Comparison of ENCODE assay signal across 13 cellular contexts in the genomic region with DNA sequence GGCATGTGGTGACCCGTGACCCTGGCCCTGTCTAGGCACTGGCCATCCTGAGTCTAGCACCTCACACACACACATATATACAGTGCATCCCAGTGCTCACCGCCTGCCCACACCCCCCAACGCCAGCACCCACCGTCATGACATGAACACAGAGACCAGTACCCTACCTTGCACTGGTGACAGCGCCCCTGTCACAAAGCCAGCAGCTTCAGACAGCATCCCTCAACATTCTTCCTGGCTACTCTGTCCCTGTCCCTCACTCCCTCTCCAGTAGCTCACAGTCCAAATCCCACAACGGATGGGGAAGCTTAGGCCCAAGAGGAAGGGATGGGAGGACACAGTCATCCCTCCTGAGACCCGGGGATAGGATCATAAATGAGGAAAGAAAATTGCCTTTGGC. TPM values are rescaled to one million over a fixed set of nuclear protein-coding genes. Genes with fewer than 3 reads are reported as not detected.
DNase-seq lines count a peak whose midpoint lies in the region; ATAC-seq and TF ChIP-seq lines count a peak whose summit lies in the region.
"Had no signal": no experiment of that assay in that cellular context is flagged by ENCODE, and none has a peak within 500 bp of the region (broad histone marks: within the 10 kb centered on the region; RNA-seq: fewer than 3 reads in every experiment).

No MANE protein-coding gene starts in this region.

- no peak overlapping the region for H3K4me3 Mint-ChIP-seq in endothelial cell (ENCODE audit: unreplicated experiment)
- peak overlapping the region in 8 of 10 donors; percentile 24 to 68 (median 50) for H3K4me3 Mint-ChIP-seq in naive thymus-derived CD4-positive, alpha-beta T cell
- H3K4me3 Mint-ChIP-seq: activated CD4-positive, alpha-beta T cell treated with anti-CD3 and anti-CD28 coated beads, Interleukin-2, amount 10 ng/mL, durations not matched to agents 24 days and 14 days had no signal

- H3K27me3 Mint-ChIP-seq in endothelial cell (ENCODE audit: unreplicated experiment): peaks cover 8% of the 10 kb centered on the region
- peaks cover 0 to 23% (median 0%) of the 10 kb centered on the region in 5 donors for H3K27me3 Mint-ChIP-seq in naive thymus-derived CD4-positive, alpha-beta T cell

- intact Hi-C loops in naive thymus-derived CD4-positive, alpha-beta T cell (cut with micrococcal nuclease): loop anchor here in 1 of 2 donors (2.0 kb wide), 1 partner anchor 18 kb away; no protein-coding TSS in a partner anchor

- TF ChIP-seq CTCF in RWPE1 (conservative IDR thresholded peaks at IDR 0.05; ENCODE audit: low read depth) (no peak), endothelial cell (IDR thresholded peaks at IDR 0.05; ENCODE audit: unreplicated experiment) (no peak)

- H3K27me3 ChIP-seq in naive thymus-derived CD4-positive, alpha-beta T cell (ENCODE audit: control insufficient read depth in 2 of 2, insufficient read depth in 2 of 2, low read length in 2 of 2): no peaks in the 10 kb centered on the region
- no peaks in the 10 kb centered on the region for H3K27me3 ChIP-seq in thymus (ENCODE audit: control insufficient read depth, insufficient read depth)
- H3K27me3 ChIP-seq: pancreas had no signal

- H3K27ac ChIP-seq in RWPE1 (peak overlapping the region; percentile 98), thymus (ENCODE audit: low read depth) (peak overlapping the region; percentile 20)
- H3K27ac ChIP-seq in naive thymus-derived CD4-positive, alpha-beta T cell (ENCODE audit: low read depth, low read length): no peak overlapping the region

- no peaks in the 10 kb centered on the region for H3K36me3 ChIP-seq in naive thymus-derived CD4-positive, alpha-beta T cell (ENCODE audit: control insufficient read depth in 2 of 3, insufficient read depth in 3 of 3, low read length in 3 of 3)
- no peaks in the 10 kb centered on the region for H3K36me3 ChIP-seq in thymus (ENCODE audit: control insufficient read depth, insufficient read depth)
- H3K36me3 ChIP-seq: pancreas had no signal

- POLR2A ChIA-PET in RWPE1 (lab: Yijun Ruan, JAX; ENCODE audit: low non-redundant PET): interaction anchor here (0.7 kb wide), 1 partner anchor 546 kb away, joined by 6 read pairs; no protein-coding TSS in a partner anchor
- POLR2A ChIA-PET in naive thymus-derived CD4-positive, alpha-beta T cell (lab: Charles Lee): no interaction called here

- H3K4me1 Mint-ChIP-seq in endothelial cell (ENCODE audit: unreplicated experiment): peaks cover 35% of the 10 kb centered on the region
- H3K4me1 Mint-ChIP-seq in naive thymus-derived CD4-positive, alpha-beta T cell: peaks cover 12 to 64% (median 51%) of the 10 kb centered on the region in 7 donors

- ATAC-seq in naive thymus-derived CD4-positive, alpha-beta T cell: no peak
- ATAC-seq: activated naive CD4-positive, alpha-beta T cell treated with anti-CD3 and anti-CD28 coated beads, Interleukin-2, amount 50 U/mL, for 72 hours; pancreas had no signal

- no peak for DNase-seq in RWPE1 (ENCODE audit: low spot score)
- DNase-seq in endothelial cell (ENCODE audit: low spot score): no peak
- no peak for DNase-seq in naive thymus-derived CD4-positive, alpha-beta T cell
- DNase-seq in SHP77 (lab: John Stamatoyannopoulos, UW): no peak
- DNase-seq in DMS153 treated with DMSO at 0.1 percent for 48 hours (lab: John Stamatoyannopoulos, UW; ENCODE audit: unreplicated experiment): no peak
- DNase-seq in globus pallidus (ENCODE audit: low spot score): no peak
- no peak for DNase-seq in stimulated activated CD4-positive, alpha-beta T cell treated with anti-CD3 and anti-CD28 coated beads, Interleukin-15, amount 100 ng/mL, for 24 hours
- DNase-seq: activated CD4-positive, alpha-beta T cell treated with anti-CD3 and anti-CD28 coated beads, Interleukin-2, amount 10 ng/mL, durations not matched to agents 24 days and 14 days; effector memory CD4-positive, alpha-beta T cell; NCI-H2081 had no signal

- H3K36me3 Mint-ChIP-seq in endothelial cell (ENCODE audit: low read depth, unreplicated experiment): peaks cover 8% of the 10 kb centered on the region
- H3K36me3 Mint-ChIP-seq in naive thymus-derived CD4-positive, alpha-beta T cell: peaks cover 4 to 5% (median 5%) of the 10 kb centered on the region in 5 donors
- H3K36me3 Mint-ChIP-seq: activated naive CD4-positive, alpha-beta T cell treated with anti-CD3 and anti-CD28 coated beads, Interleukin-2, amount 50 U/mL, for 72 hours had no signal

- peaks cover 0 to 5% of the 10 kb centered on the region in 2 donors for H3K4me1 ChIP-seq in naive thymus-derived CD4-positive, alpha-beta T cell (ENCODE audit: control insufficient read depth in 2 of 2, insufficient read depth in 2 of 2, low read length in 2 of 2)
- peaks cover 49% of the 10 kb centered on the region for H3K4me1 ChIP-seq in thymus (ENCODE audit: control insufficient read depth, insufficient read depth, low read length)

- H3K9me3 Mint-ChIP-seq in endothelial cell (ENCODE audit: unreplicated experiment): no peaks in the 10 kb centered on the region
- no peaks in the 10 kb centered on the region for H3K9me3 Mint-ChIP-seq in naive thymus-derived CD4-positive, alpha-beta T cell
- H3K9me3 Mint-ChIP-seq: activated CD4-positive, alpha-beta T cell treated with anti-CD3 and anti-CD28 coated beads, Interleukin-2, amount 10 ng/mL, durations not matched to agents 24 days and 14 days; activated naive CD4-positive, alpha-beta T cell treated with anti-CD3 and anti-CD28 coated beads, Interleukin-2, amount 50 U/mL, for 72 hours had no signal

- H3K4me3 ChIP-seq in naive thymus-derived CD4-positive, alpha-beta T cell (ENCODE audit: low read length): no peak overlapping the region
- no peak overlapping the region for H3K4me3 ChIP-seq in thymus (ENCODE audit: low read length)

- H3K9me3 ChIP-seq in naive thymus-derived CD4-positive, alpha-beta T cell (ENCODE audit: control insufficient read depth in 2 of 3, low read length in 3 of 3): no peaks in the 10 kb centered on the region
- H3K9me3 ChIP-seq in thymus (ENCODE audit: control insufficient read depth): no peaks in the 10 kb centered on the region
- H3K9me3 ChIP-seq: pancreas had no signal

- CTCF ChIA-PET in RWPE1 (lab: Yijun Ruan, JAX): interaction anchor here (1.2 to 1.6 kb wide), 3 partner anchors 8 to 25 kb away, joined by 3 to 6 read pairs (median 5); no protein-coding TSS in a partner anchor
- CTCF ChIA-PET in naive thymus-derived CD4-positive, alpha-beta T cell (lab: Charles Lee): interaction anchor here (0.6 to 1.4 kb wide), 3 partner anchors 21 to 256 kb away, joined by 3 to 4 read pairs (median 4); no protein-coding TSS in a partner anchor

- 71% methylated on average over 7 of the region's 7 CpGs for WGBS in thymus

- peak overlapping the region; percentile 18 for H3K27ac Mint-ChIP-seq in endothelial cell (ENCODE audit: unreplicated experiment)
- H3K27ac Mint-ChIP-seq in naive thymus-derived CD4-positive, alpha-beta T cell: peak overlapping the region in 1 of 9 donors; percentile 58
- H3K27ac Mint-ChIP-seq: activated CD4-positive, alpha-beta T cell treated with anti-CD3 and anti-CD28 coated beads, Interleukin-2, amount 10 ng/mL, durations not matched to agents 24 days and 14 days; activated naive CD4-positive, alpha-beta T cell treated with anti-CD3 and anti-CD28 coated beads, Interleukin-2, amount 50 U/mL, for 72 hours had no signal

RNA-seq across cellular contexts. Expression of a gene that starts 27.1 kb away (rescaled TPM):
- 48.0 TPM for total RNA-seq in endothelial cell (ENCODE audit: unreplicated experiment)
- total RNA-seq in naive thymus-derived CD4-positive, alpha-beta T cell: 10 to 100 TPM; 18.4 to 38.8 (median 21.3) TPM
- polyA plus RNA-seq in naive thymus-derived CD4-positive, alpha-beta T cell: 1 to 10 TPM in 1 of 2 donors, under 1 TPM in 1; 0.90 to 2.0 TPM
- 22.6 TPM for polyA plus RNA-seq in thymus

RNA-seq across cellular contexts. Expression of a gene that starts 58.1 kb away (rescaled TPM):
- 0.46 TPM for total RNA-seq in endothelial cell (ENCODE audit: unreplicated experiment)
- total RNA-seq in naive thymus-derived CD4-positive, alpha-beta T cell: 100 to 1,000 TPM in 1 of 5 experiments, 10 to 100 TPM in 1, 1 to 10 TPM in 2, under 1 TPM in 1; 0.15 to 246 (median 1.9) TPM
- under 1 TPM; 0.70 to 0.72 TPM for polyA plus RNA-seq in naive thymus-derived CD4-positive, alpha-beta T cell
- 38.7 TPM for polyA plus RNA-seq in thymus
